30 cellular contexts compared by ENCODE assay signal in genomic region chr2:58545300-58546280, GRCh38.
"Had no signal": no experiment of that assay in that cellular context is flagged by ENCODE, and none has a peak within 500 bp of the region (broad histone marks: within the 10 kb centered on the region; RNA-seq: fewer than 3 reads in every experiment).

No MANE protein-coding gene starts in this region.

- H3K27ac ChIP-seq: breast epithelium, foreskin keratinocyte, heart left ventricle, neutrophil, ovary, prostate gland, skin epidermis, suprapubic skin, tibial nerve had no signal

- H3K4me3 ChIP-seq: breast epithelium, heart left ventricle, ovary, prostate gland, skin epidermis, suprapubic skin, tibial nerve had no signal

- H3K36me3 ChIP-seq: breast epithelium, heart left ventricle, neutrophil, ovary, prostate gland, suprapubic skin, tibial nerve had no signal

- FAIRE-seq: kidney had no signal

- H3K27me3 ChIP-seq: breast epithelium, foreskin keratinocyte, neutrophil, ovary, suprapubic skin, tibial nerve had no signal

- H3K4me1 ChIP-seq: breast epithelium, foreskin keratinocyte, heart left ventricle, prostate gland, suprapubic skin, tibial nerve had no signal

- DNase-seq: activated B cell treated with CpG ODN at 0.5 μM for 24 hours; activated CD4-positive, alpha-beta T cell treated with anti-CD3 and anti-CD28 coated beads, Interleukin-2, amount 50 U/mL, for 1 hour; activated CD8-positive, alpha-beta T cell treated with anti-CD3 and anti-CD28 coated beads for 36 hours; activated T-cell treated with anti-CD3 and anti-CD28 coated beads, Interleukin-2, amount 50 U/mL, for 48 hours; central memory CD4-positive, alpha-beta T cell; endodermal cell; foreskin keratinocyte; heart left ventricle; hypothalamus; immature natural killer cell; kidney; left colon; mammary epithelial cell; naive B cell; nephron progenitor cell; ovary; retina; stimulated activated CD4-positive, alpha-beta T cell treated with anti-CD3 and anti-CD28 coated beads, Interleukin-1b, Interleukin-23, amount 100 ng/mL, for 48 hours; stimulated activated CD4-positive, alpha-beta T cell treated with anti-CD3 and anti-CD28 coated beads, Interleukin-4, amount 100 ng/mL, for 4 hours; stimulated activated CD8-positive, alpha-beta memory T cell treated with anti-CD3 and anti-CD28 coated beads, Interleukin-4, amount 100 ng/mL, for 48 hours; stimulated activated naive CD4-positive, alpha-beta T cell had no signal

- ATAC-seq: activated CD8-positive, alpha-beta T cell treated with anti-CD3 and anti-CD28 coated beads for 36 hours; activated naive CD4-positive, alpha-beta T cell treated with anti-CD3 and anti-CD28 coated beads, Interleukin-2, amount 50 U/mL, for 72 hours; esophagus mucosa; foreskin keratinocyte; heart left ventricle; left colon; sciatic nerve had no signal

- H3K9me3 ChIP-seq: breast epithelium, heart left ventricle, neutrophil, ovary, prostate gland, suprapubic skin, tibial nerve had no signal
